In the genomic region with DNA sequence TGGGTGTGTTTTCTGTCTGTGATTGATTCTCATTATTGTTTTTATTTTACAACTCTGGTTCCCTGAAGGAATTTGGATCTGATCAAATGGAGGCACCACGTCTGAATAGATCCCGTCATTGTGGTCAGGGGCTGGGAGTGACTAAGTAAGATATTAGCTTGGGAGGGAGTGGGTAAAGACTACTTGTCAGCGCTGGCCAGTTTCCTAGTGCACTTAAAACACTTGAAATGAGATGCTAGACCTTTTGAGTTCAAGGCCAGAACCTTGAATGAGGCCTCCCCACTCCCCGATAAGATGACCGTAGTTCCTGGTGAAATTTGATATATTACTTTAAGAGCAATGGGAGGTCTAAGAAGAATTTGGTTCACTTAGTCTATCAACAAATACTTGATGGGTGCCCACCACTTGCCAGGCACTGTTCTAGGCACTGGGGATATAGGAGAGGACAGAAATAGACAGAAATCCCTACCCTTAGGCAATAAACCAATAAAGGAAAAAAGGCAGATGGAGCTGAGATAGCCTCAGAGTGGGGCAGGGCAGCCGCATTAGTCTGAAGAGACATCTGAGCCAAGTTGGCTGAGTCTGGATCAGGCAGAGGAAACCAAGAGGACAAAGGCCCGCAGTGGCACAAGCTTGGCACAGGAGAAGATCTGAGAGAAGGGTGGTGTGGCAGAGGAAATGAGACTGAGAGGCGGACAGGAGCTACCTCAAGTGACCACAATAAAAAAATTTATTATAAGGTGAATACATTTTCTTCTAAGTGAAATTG, we compare ENCODE assay signal across 24 cellular contexts. TPM values are rescaled to one million over a fixed set of nuclear protein-coding genes. Genes with fewer than 3 reads are reported as not detected.
A peak's percentile ranks its signal among the peaks of the same experiment; 100 is the strongest.
DNase-seq lines count a peak whose midpoint lies in the region; ATAC-seq and TF ChIP-seq lines count a peak whose summit lies in the region.
"Had no signal": no experiment of that assay in that cellular context is flagged by ENCODE, and none has a peak within 500 bp of the region (broad histone marks: within the 10 kb centered on the region; RNA-seq: fewer than 3 reads in every experiment).

No MANE protein-coding gene starts in this region.

- H3K27ac ChIP-seq in cardiac muscle cell = no peak overlapping the region
- no peak overlapping the region for H3K27ac ChIP-seq in right cardiac atrium (ENCODE audit: low read length)
- no peak overlapping the region for H3K27ac ChIP-seq in right lobe of liver
- H3K27ac ChIP-seq: GM23248, PC-9, SJSA1 had no signal

- no peak for TF ChIP-seq POLR2A in right lobe of liver (IDR thresholded peaks at IDR 0.05)

- WGBS in right cardiac atrium = 56% methylated on average over 8 of the region's 8 CpGs
- WGBS in right lobe of liver (ENCODE audit: insufficient coverage, low coverage, low lambda C conversion rate, missing lambda C conversion rate) = 59% methylated on average over 7 of the region's 8 CpGs

- H3K9me3 ChIP-seq in cardiac muscle cell (ENCODE audit: low read depth) = no peaks in the 10 kb centered on the region
- H3K9me3 ChIP-seq in right cardiac atrium (ENCODE audit: control insufficient read depth, low read length) = no peaks in the 10 kb centered on the region
- no peaks in the 10 kb centered on the region for H3K9me3 ChIP-seq in right lobe of liver
- H3K9me3 ChIP-seq: Caco-2, MG63, SJSA1 had no signal

- ATAC-seq in right cardiac atrium (no peak), HG02610 (IDR thresholded peaks at IDR 0.05; ENCODE audit: unreplicated experiment) (no peak), right lobe of liver (no peak), GM21825 (IDR thresholded peaks at IDR 0.05; ENCODE audit: unreplicated experiment) (no peak)
- ATAC-seq: CD8-positive, alpha-beta T cell had no signal

- H3K27me3 ChIP-seq in cardiac muscle cell (no peaks in the 10 kb centered on the region), right cardiac atrium (ENCODE audit: control insufficient read depth, insufficient read depth) (no peaks in the 10 kb centered on the region), right lobe of liver (no peaks in the 10 kb centered on the region)
- H3K27me3 ChIP-seq: MG63, SJSA1 had no signal

- peak; percentile 20 to 25 for DNase-seq in cardiac muscle cell (ENCODE audit: low read depth in 1 of 2, low spot score in 1 of 2)
- DNase-seq in right cardiac atrium = no peak
- DNase-seq in cerebellar cortex (ENCODE audit: low spot score) = peak; percentile 30
- peak; percentile 8 for DNase-seq in medulla oblongata (ENCODE audit: extremely low spot score)
- no peak for DNase-seq in right lobe of liver
- DNase-seq: C1 segment of cervical spinal cord; Caco-2; CD8-positive, alpha-beta T cell; GM23248; H9; IMR-90; KG1; MG63; NCI-H1105 treated with DMSO at 0.1 percent for 48 hours; NCI-H146; NCI-H1930; NCI-H2107; NCI-H446 treated with DMSO at 0.1 percent for 48 hours; NCI-H526; PC-9; Right ventricle myocardium superior had no signal

- no peaks in the 10 kb centered on the region for H3K36me3 ChIP-seq in cardiac muscle cell
- no peaks in the 10 kb centered on the region for H3K36me3 ChIP-seq in right lobe of liver
- H3K36me3 ChIP-seq: MG63, SJSA1 had no signal

- H3K4me3 ChIP-seq in cardiac muscle cell = no peak overlapping the region
- H3K4me3 ChIP-seq in right cardiac atrium (ENCODE audit: low read length) = no peak overlapping the region
- H3K4me3 ChIP-seq in right lobe of liver = no peak overlapping the region
- H3K4me3 ChIP-seq: GM23248, MG63, PC-9, SJSA1 had no signal

- TF ChIP-seq CTCF in cardiac muscle cell (IDR thresholded peaks at IDR 0.05; ENCODE audit: low read depth, low read length) (no peak), right lobe of liver (IDR thresholded peaks at IDR 0.05) (no peak)

- intact Hi-C loops in right cardiac atrium (cut with DNase I) = no loop called here
- intact Hi-C loops in right lobe of liver (cut with DNase I) = no loop called here

- peaks cover 3% of the 10 kb centered on the region for H3K4me1 ChIP-seq in cardiac muscle cell (ENCODE audit: low read depth)
- no peaks in the 10 kb centered on the region for H3K4me1 ChIP-seq in right cardiac atrium (ENCODE audit: control insufficient read depth, insufficient read depth, low read length)
- no peaks in the 10 kb centered on the region for H3K4me1 ChIP-seq in right lobe of liver
- H3K4me1 ChIP-seq: Caco-2, SJSA1 had no signal

RNA-seq across cellular contexts. Expression of a gene that starts 11.8 kb away (rescaled TPM):
- total RNA-seq in cardiac muscle cell (not detected in 2 replicates), right cardiac atrium (not detected), right lobe of liver (not detected)
- polyA plus RNA-seq in cardiac muscle cell (0.10 TPM in 1 of 2 replicates, not detected in the other), right cardiac atrium (0.05 TPM)
- total RNA-seq: Caco-2; CD8-positive, alpha-beta T cell; GM23248; PC-9; Right ventricle myocardium superior; SJSA1 had no signal

RNA-seq across cellular contexts. Expression of a gene that starts 41.0 kb away (rescaled TPM):
- total RNA-seq in cardiac muscle cell (33.0 and 76.6 TPM in 2 replicates), right cardiac atrium (10 to 100 TPM; 15.5 to 21.7 (median 18.3) TPM), right lobe of liver (1 to 10 TPM; 4.2 to 7.9 (median 5.6) TPM)
- polyA plus RNA-seq in cardiac muscle cell (17.9 and 28.9 TPM in 2 replicates), right cardiac atrium (9.2 TPM)

RNA-seq across cellular contexts. Expression of a gene that starts 41.2 kb away (rescaled TPM):
- total RNA-seq in cardiac muscle cell (3.5 and 25.1 TPM in 2 replicates), right cardiac atrium (1 to 10 TPM in 1 of 4 donors, under 1 TPM in 3; 0.17 to 1.3 (median 0.64) TPM), right lobe of liver (1 to 10 TPM in 3 of 6 experiments, under 1 TPM in 2, not detected in 1; 0.44 to 2.5 (median 1.3) TPM)
- polyA plus RNA-seq in cardiac muscle cell (5.4 and 24.3 TPM in 2 replicates), right cardiac atrium (0.14 TPM)

Comparison
In these comparisons a context has a peak if more than half of its experiments do, and no peak if none do; other contexts are left out.
1. DNase-seq: peak in cardiac muscle cell (2 of 2), cerebellar cortex (single experiment) and medulla oblongata (single experiment); none in right cardiac atrium (0 of 3) and right lobe of liver (0 of 3).